In the genomic region with DNA sequence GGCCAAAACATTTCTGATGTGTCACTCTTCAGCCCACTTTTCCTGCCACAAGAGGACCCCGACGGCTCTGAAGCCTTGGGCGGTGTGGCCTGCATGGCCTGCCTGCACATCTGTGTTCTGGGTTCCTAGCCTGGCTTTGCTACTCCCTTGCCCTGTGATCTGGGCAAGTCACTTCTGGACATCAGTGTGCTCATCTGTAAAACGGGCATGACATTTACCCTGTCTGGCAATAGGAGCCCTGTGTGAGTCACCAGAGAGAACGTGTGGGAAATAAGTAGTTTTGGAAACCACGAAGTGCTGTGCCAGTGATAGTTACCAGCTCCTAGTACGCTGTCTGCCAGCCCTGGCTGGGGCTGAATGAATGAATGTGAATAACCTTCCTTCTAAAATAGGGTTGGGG, we compare ENCODE assay signal across 16 cellular contexts.
DNase-seq lines count a peak whose midpoint lies in the region; FAIRE-seq and TF ChIP-seq lines count a peak whose summit lies in the region.
"Had no signal": no experiment of that assay in that cellular context is flagged by ENCODE, and none has a peak within 500 bp of the region (broad histone marks: within the 10 kb centered on the region; RNA-seq: fewer than 3 reads in every experiment).

No MANE protein-coding gene starts in this region.

- H3K27me3 ChIP-seq in neural progenitor cell, result peaks cover 12% of the 10 kb centered on the region
- no peaks in the 10 kb centered on the region for H3K27me3 ChIP-seq in stomach
- H3K27me3 ChIP-seq: pancreas had no signal

- H3K9ac ChIP-seq in neural progenitor cell, result no peak overlapping the region

- H3K4me3 Mint-ChIP-seq in neural progenitor cell (no peak overlapping the region), CD14-positive monocyte (no peak overlapping the region)
- H3K4me3 Mint-ChIP-seq: activated CD4-positive, alpha-beta T cell treated with anti-CD3 and anti-CD28 coated beads, Interleukin-2, amount 10 ng/mL, durations not matched to agents 7 days and 5 days had no signal

- H3K79me2 ChIP-seq in neural progenitor cell (ENCODE audit: low read depth), result no peaks in the 10 kb centered on the region

- H2AFZ ChIP-seq in neural progenitor cell (replicated peaks), result peak overlapping the region; percentile 64

- no peaks in the 10 kb centered on the region for H3K36me3 ChIP-seq in neural progenitor cell
- H3K36me3 ChIP-seq in stomach, result no peaks in the 10 kb centered on the region
- H3K36me3 ChIP-seq: pancreas had no signal

- H3K4me3 ChIP-seq in choroid plexus epithelial cell (ENCODE audit: low read depth, low read length), result no peak overlapping the region
- H3K4me3 ChIP-seq in neural progenitor cell, result no peak overlapping the region
- H3K4me3 ChIP-seq in stomach, result no peak overlapping the region
- H3K4me3 ChIP-seq: pancreas had no signal

- no peak overlapping the region for H3K4me2 ChIP-seq in neural progenitor cell

- no peaks in the 10 kb centered on the region for H3K9me3 ChIP-seq in neural progenitor cell (ENCODE audit: low read depth)
- H3K9me3 ChIP-seq in stomach, result no peaks in the 10 kb centered on the region
- H3K9me3 ChIP-seq: pancreas had no signal

- no peak for TF ChIP-seq POLR2A in stomach (IDR thresholded peaks at IDR 0.05)

- H3K27ac ChIP-seq in neural progenitor cell (no peak overlapping the region), stomach (no peak overlapping the region)
- H3K27ac ChIP-seq: pancreas had no signal

- H3K27ac Mint-ChIP-seq in neural progenitor cell, result no peak overlapping the region
- H3K27ac Mint-ChIP-seq in CD14-positive monocyte, result peak overlapping the region in 1 of 7 donors; percentile 75

- peak; percentile 37 for DNase-seq in NCI-H82 (lab: John Stamatoyannopoulos, UW)
- no peak for DNase-seq in NCI-H82 treated with DMSO at 0.1 percent for 48 hours (lab: John Stamatoyannopoulos, UW; ENCODE audit: unreplicated experiment)
- peak; percentile 20 for DNase-seq in RCC 7860 (ENCODE audit: low spot score)
- DNase-seq in choroid plexus epithelial cell (ENCODE audit: low read depth), result peak; percentile 48
- no peak for DNase-seq in neural progenitor cell (ENCODE audit: low spot score)
- no peak for DNase-seq in CD14-positive monocyte (ENCODE audit: low spot score)
- no peak for DNase-seq in stomach
- DNase-seq in activated CD4-positive, CD25-positive, alpha-beta regulatory T cell treated with anti-CD3 and anti-CD28 coated beads, Interleukin-2, amount 50 U/mL, for 72 hours, result no peak
- DNase-seq: 8988T; activated CD4-positive, alpha-beta T cell treated with anti-CD3 and anti-CD28 coated beads, Interleukin-2, amount 10 ng/mL, durations not matched to agents 7 days and 5 days; activated effector memory CD4-positive, alpha-beta T cell treated with Interleukin-2 at 50 U/mL for 16 hours; central memory CD4-positive, alpha-beta T cell; Kasumi-1; NCI-H2081 treated with DMSO at 0.1 percent for 48 hours; pancreas; trophoblast cell had no signal

- TF ChIP-seq EP300 in stomach (IDR thresholded peaks at IDR 0.05), result no peak

- WGBS in stomach, 5 donors, result 79 to 87% (median 83%) methylated on average over 7 of the region's 7 CpGs

- TF ChIP-seq CTCF in choroid plexus epithelial cell (conservative IDR thresholded peaks at IDR 0.05; ENCODE audit: low read depth, low read length) (no peak), neural progenitor cell (IDR thresholded peaks at IDR 0.05) (no peak), CD14-positive monocyte (IDR thresholded peaks at IDR 0.05) (no peak), stomach (IDR thresholded peaks at IDR 0.05) (no peak)

- H3K9me3 Mint-ChIP-seq in neural progenitor cell, result no peaks in the 10 kb centered on the region
- no peaks in the 10 kb centered on the region for H3K9me3 Mint-ChIP-seq in CD14-positive monocyte

- no peak for FAIRE-seq in RCC 7860 (lab: Jason Lieb, UNC)
- FAIRE-seq: pancreas had no signal

- H3K4me1 Mint-ChIP-seq in neural progenitor cell (peaks cover 46% of the 10 kb centered on the region), CD14-positive monocyte (peaks cover 13% of the 10 kb centered on the region)

- H3K27me3 Mint-ChIP-seq in neural progenitor cell (ENCODE audit: insufficient read depth, low read depth) (peaks cover 14% of the 10 kb centered on the region), CD14-positive monocyte (ENCODE audit: low read depth in 3 of 3) (peaks cover 0 to 5% (median 3%) of the 10 kb centered on the region in 3 donors)
- H3K27me3 Mint-ChIP-seq: activated CD4-positive, alpha-beta T cell treated with anti-CD3 and anti-CD28 coated beads, Interleukin-2, amount 10 ng/mL, durations not matched to agents 7 days and 5 days had no signal

- H3K4me1 ChIP-seq in neural progenitor cell, result peaks cover 18% of the 10 kb centered on the region
- H3K4me1 ChIP-seq in stomach, result no peaks in the 10 kb centered on the region
- H3K4me1 ChIP-seq: pancreas had no signal

- no peaks in the 10 kb centered on the region for H4K20me1 ChIP-seq in neural progenitor cell (ENCODE audit: low read depth)

- H3K36me3 Mint-ChIP-seq in neural progenitor cell, result no peaks in the 10 kb centered on the region
- H3K36me3 Mint-ChIP-seq in CD14-positive monocyte, result no peaks in the 10 kb centered on the region

- intact Hi-C loops in CD14-positive monocyte (cut with micrococcal nuclease), result no loop called here
- intact Hi-C loops in stomach (cut with DNase I; ENCODE audit: low total_unique reads), result no loop called here

- no peaks in the 10 kb centered on the region for H3F3A ChIP-seq in neural progenitor cell (ENCODE audit: low read depth)

Comparison
In these comparisons a context has a peak if more than half of its experiments do, and no peak if none do; other contexts are left out.
1. DNase-seq: peak in NCI-H82 (single experiment), RCC 7860 (single experiment) and choroid plexus epithelial cell (single experiment); none in NCI-H82 treated with DMSO at 0.1 percent for 48 hours (single experiment), neural progenitor cell (single experiment), CD14-positive monocyte (single experiment), stomach (single experiment) and activated CD4-positive, CD25-positive, alpha-beta regulatory T cell treated with anti-CD3 and anti-CD28 coated beads, Interleukin-2, amount 50 U/mL, for 72 hours (single experiment).